In the genomic region with DNA sequence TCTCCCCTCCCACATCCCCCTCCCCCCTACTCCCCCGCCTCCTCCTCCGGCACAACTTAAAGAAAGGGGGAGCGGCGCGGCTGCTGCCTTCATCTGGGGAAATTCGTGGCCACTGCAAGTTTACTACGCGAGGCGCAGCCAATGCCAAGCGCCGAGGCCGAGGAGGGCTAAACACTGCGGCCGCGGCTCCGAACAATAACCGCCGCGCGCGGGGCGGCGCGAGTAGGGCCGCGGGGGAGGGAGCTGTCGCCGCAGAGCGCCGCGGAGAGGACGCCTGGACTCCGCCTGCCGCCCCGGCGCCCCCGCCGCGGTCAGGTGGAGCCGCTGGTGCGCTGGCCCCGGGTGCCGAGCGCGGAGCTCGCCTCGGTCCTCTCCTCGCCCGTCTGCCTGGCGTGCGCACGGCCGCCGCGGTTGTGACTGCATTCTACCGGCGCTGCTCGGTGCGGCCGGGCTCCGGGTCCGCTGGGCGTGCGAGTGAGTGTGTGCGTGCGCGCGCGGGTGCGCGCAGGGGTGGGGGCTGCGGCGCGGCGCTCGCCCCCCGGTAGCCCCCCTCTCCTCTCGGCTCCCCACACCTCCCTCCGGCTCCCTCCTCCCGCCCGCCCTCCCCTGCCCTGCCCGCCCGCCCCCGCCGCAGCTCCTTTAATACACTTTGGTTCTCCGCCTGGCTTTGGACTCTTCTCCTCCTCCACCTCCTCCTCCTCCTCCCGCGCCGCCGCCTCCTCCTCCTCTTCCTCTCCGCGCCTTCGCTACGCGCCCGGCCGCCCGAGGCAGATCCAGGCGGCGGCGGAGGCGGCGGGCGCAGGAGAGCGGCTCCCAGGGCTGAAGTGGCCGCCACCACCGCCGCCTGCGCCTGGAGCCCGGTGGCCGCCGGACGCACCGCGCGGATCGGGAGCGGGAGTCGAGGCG, we compare ENCODE assay signal across 8 cellular contexts.
A peak's percentile ranks its signal among the peaks of the same experiment; 100 is the strongest.
DNase-seq lines count a peak whose midpoint lies in the region; ATAC-seq and TF ChIP-seq lines count a peak whose summit lies in the region.

A gene (plus strand): TSS at position 670 of the 906 bp plus-strand sequence. CDS start 281 bp downstream, outside the sequence.

- H2AFZ ChIP-seq in parathyroid adenoma: no peak within 1 kb of the TSS

- no peaks in the 10 kb centered on the region for H3K4me1 ChIP-seq in parathyroid adenoma

- no peak within 1 kb of the TSS for H3K27ac ChIP-seq in parathyroid adenoma

- peaks cover 46% of the 10 kb centered on the region for H3K27me3 ChIP-seq in parathyroid adenoma (ENCODE audit: control insufficient read depth, insufficient read depth, low read length)

- H3K9ac ChIP-seq in parathyroid adenoma: no peak within 1 kb of the TSS

- DNase-seq in NCI-H1105 treated with DMSO at 0.1 percent for 48 hours (lab: John Stamatoyannopoulos, UW) (peak; percentile 61), NCI-H1105 (lab: John Stamatoyannopoulos, UW) (no peak), MV-4-11 (lab: John Stamatoyannopoulos, UW) (peak; percentile 32), foreskin fibroblast (peak in 1 of 2 donors; percentile 55), hepatic stellate cell (ENCODE audit: low spot score) (no peak)

- H3K79me2 ChIP-seq in parathyroid adenoma: no peaks in the 10 kb centered on the region

- no peak for TF ChIP-seq CTCF in WI38 (IDR thresholded peaks at IDR 0.05; ENCODE audit: low read depth, low read length)
- no peak for TF ChIP-seq CTCF in foreskin fibroblast (IDR thresholded peaks at IDR 0.05; ENCODE audit: low read depth, low read length)
- no peak for TF ChIP-seq CTCF in parathyroid adenoma (IDR thresholded peaks at IDR 0.05)

- no peaks in the 10 kb centered on the region for H3K9me3 ChIP-seq in parathyroid adenoma (ENCODE audit: control insufficient read depth, low read length)

- no peak for ATAC-seq in HG03045 (IDR thresholded peaks at IDR 0.05; ENCODE audit: unreplicated experiment)

- H3K4me3 ChIP-seq in WI38 (ENCODE audit: low read depth, low read length) (peak within 1 kb of the TSS; percentile 48), foreskin fibroblast (ENCODE audit: low read depth in 1 of 2, low read length in 2 of 2) (peak within 1 kb of the TSS; percentile 40 to 41), parathyroid adenoma (ENCODE audit: low read depth, low read length) (no peak within 1 kb of the TSS)

- H3K36me3 ChIP-seq in parathyroid adenoma (ENCODE audit: control insufficient read depth, insufficient read depth, low read length): no peaks in the 10 kb centered on the region

- peak within 1 kb of the TSS; percentile 38 for H3K4me2 ChIP-seq in parathyroid adenoma (ENCODE audit: low read length)

Comparison
In these comparisons a context has a peak if more than half of its experiments do, and no peak if none do; other contexts are left out.
1. DNase-seq: peak in NCI-H1105 treated with DMSO at 0.1 percent for 48 hours (single experiment) and MV-4-11 (single experiment); none in NCI-H1105 (single experiment) and hepatic stellate cell (single experiment).